8 cellular contexts compared by ENCODE assay signal in the genomic region with DNA sequence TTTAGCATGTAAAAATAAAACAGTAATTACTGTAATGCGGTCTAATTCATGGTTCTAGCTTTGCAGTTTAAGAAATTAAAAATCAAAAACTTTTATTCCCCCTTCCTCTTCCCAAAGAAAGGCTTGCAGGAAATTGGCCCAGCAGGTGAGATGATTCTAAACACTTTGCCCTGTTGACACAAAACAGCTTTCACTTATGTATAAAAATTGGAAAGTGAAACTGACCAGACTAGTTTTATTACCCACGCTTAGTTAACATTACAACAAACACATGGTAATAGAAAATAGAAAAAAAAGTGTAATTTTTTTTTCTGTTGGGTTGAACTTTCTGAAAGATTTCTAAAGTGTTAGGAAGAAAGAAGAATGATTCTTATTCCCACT. TPM values are rescaled to one million over a fixed set of nuclear protein-coding genes. Genes with fewer than 3 reads are reported as not detected.
DNase-seq lines count a peak whose midpoint lies in the region; ATAC-seq and TF ChIP-seq lines count a peak whose summit lies in the region.

No MANE protein-coding gene starts in this region.

- peak overlapping the region; percentile 93 to 100 for H3K27ac Mint-ChIP-seq in natural killer cell treated with Interleukin-12 subunit alpha and Interleukin-12 subunit beta and Interleukin-15 and Interleukin-18, amount 100 ng/mL, for 72 hours

- H3K4me1 Mint-ChIP-seq in natural killer cell treated with Interleukin-12 subunit alpha and Interleukin-12 subunit beta and Interleukin-15 and Interleukin-18, amount 100 ng/mL, for 72 hours (ENCODE audit: low read depth in 2 of 2), result peaks cover 47 to 50% of the 10 kb centered on the region in 2 donors

- H3K27ac ChIP-seq in C4-2B (peak overlapping the region; percentile 30; the same call in 1 of the 2 replicates), coronary artery (peak overlapping the region; percentile 96 to 97)

- ATAC-seq in natural killer cell treated with Interleukin-12 subunit alpha and Interleukin-12 subunit beta and Interleukin-15 and Interleukin-18, amount 100 ng/mL, for 72 hours, result no peak
- ATAC-seq in GM19397 (IDR thresholded peaks at IDR 0.05; ENCODE audit: unreplicated experiment) (no peak), HG02678 (IDR thresholded peaks at IDR 0.05; ENCODE audit: unreplicated experiment) (no peak), GM18909 (IDR thresholded peaks at IDR 0.05; ENCODE audit: poor library complexity, unreplicated experiment) (no peak)

- H3K36me3 Mint-ChIP-seq in natural killer cell treated with Interleukin-12 subunit alpha and Interleukin-12 subunit beta and Interleukin-15 and Interleukin-18, amount 100 ng/mL, for 72 hours, result peaks cover 20% of the 10 kb centered on the region

- TF ChIP-seq CTCF in C4-2B (conservative IDR thresholded peaks at IDR 0.05) (no peak), LNCaP clone FGC (IDR thresholded peaks at IDR 0.05; ENCODE audit: control insufficient read depth, extremely low read depth, insufficient read depth) (no peak), coronary artery (IDR thresholded peaks at IDR 0.05) (no peak)

- H3K9me3 Mint-ChIP-seq in natural killer cell treated with Interleukin-12 subunit alpha and Interleukin-12 subunit beta and Interleukin-15 and Interleukin-18, amount 100 ng/mL, for 72 hours, result no peaks in the 10 kb centered on the region

- H3K4me3 ChIP-seq in LNCaP clone FGC (ENCODE audit: low read depth, low read length) (peak overlapping the region; percentile 89), coronary artery (peak overlapping the region; percentile 97)

- peak overlapping the region; percentile 87 for H3K4me3 Mint-ChIP-seq in natural killer cell treated with Interleukin-12 subunit alpha and Interleukin-12 subunit beta and Interleukin-15 and Interleukin-18, amount 100 ng/mL, for 72 hours

- H3K27me3 Mint-ChIP-seq in natural killer cell treated with Interleukin-12 subunit alpha and Interleukin-12 subunit beta and Interleukin-15 and Interleukin-18, amount 100 ng/mL, for 72 hours, result peaks cover 4 to 8% of the 10 kb centered on the region in 2 donors

- DNase-seq in LNCaP clone FGC (ENCODE audit: low read depth), result peak; percentile 52
- DNase-seq in coronary artery (ENCODE audit: low spot score), result no peak
- DNase-seq in natural killer cell treated with Interleukin-12 subunit alpha and Interleukin-12 subunit beta and Interleukin-15 and Interleukin-18, amount 100 ng/mL, for 72 hours (ENCODE audit: low spot score), result no peak
- no peak for DNase-seq in activated effector memory CD4-positive, alpha-beta T cell treated with Interleukin-2 at 50 U/mL for 16 hours

RNA-seq across cellular contexts. Expression of a gene that starts 1.2 kb away (rescaled TPM):
- total RNA-seq in natural killer cell treated with Interleukin-12 subunit alpha and Interleukin-12 subunit beta and Interleukin-15 and Interleukin-18, amount 100 ng/mL, for 72 hours, result 100 to 1,000 TPM in 1 of 2 donors, 10 to 100 TPM in 1; 65.7 to 104 TPM
